Comparison of ENCODE assay signal across 6 cellular contexts in genomic region chr13:108460043-108460442, GRCh38.
"Had no signal": no experiment of that assay in that cellular context is flagged by ENCODE, and none has a peak within 500 bp of the region (broad histone marks: within the 10 kb centered on the region; RNA-seq: fewer than 3 reads in every experiment).

No MANE protein-coding gene starts in this region.

- H3K27ac Mint-ChIP-seq: H9, IgD-negative memory B cell had no signal

- FAIRE-seq: HTR-8/SVneo had no signal

- H3K4me1 Mint-ChIP-seq: H9 had no signal

- H3K27ac ChIP-seq: GM23248 had no signal

- H3K36me3 Mint-ChIP-seq: IgD-negative memory B cell had no signal

- H3K4me3 Mint-ChIP-seq: H9, IgD-negative memory B cell had no signal

- DNase-seq: GM23248, GOT3, H9, HCEC 1CT had no signal

- H2AFZ ChIP-seq: GM23248 had no signal

- H3K27me3 Mint-ChIP-seq: IgD-negative memory B cell had no signal

- H3K9ac ChIP-seq: GM23248 had no signal

- H3K4me3 ChIP-seq: GM23248 had no signal
